19 cellular contexts compared by ENCODE assay signal in the genomic region with DNA sequence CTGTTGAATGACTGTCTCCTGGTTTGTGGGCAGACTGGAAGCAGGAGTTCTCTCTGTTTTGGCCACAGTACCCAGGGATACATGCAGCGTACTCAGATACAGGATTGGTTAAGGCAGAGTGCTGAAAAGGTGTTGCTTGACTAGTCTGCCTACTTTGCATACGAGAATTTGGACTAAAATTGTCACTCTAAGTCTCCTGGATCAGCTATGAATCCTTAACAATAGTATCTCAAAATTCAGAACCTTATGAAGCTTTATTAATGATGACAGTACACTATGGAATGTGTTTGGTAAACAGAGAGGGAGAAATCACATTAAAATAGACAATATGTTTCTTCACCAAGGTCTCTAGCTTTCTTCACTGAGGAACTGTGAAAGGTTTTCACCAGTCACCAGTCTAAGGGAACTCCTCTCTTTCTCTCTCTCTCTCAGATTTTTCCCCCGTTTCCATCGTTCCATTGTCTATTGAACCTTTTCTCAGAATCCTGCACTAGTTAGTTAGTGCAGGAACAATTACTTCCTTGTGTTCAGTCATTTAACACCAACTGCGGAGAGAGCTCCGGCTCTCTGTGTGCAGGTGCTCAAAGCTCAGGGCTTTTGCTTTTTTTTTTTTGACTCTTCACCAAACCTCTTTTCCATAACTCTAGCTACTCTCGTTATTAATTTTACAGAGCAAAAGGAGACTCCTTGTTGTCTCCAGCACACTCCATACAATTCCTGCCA.
DNase-seq lines count a peak whose midpoint lies in the region; ATAC-seq and TF ChIP-seq lines count a peak whose summit lies in the region.
"Had no signal": no experiment of that assay in that cellular context is flagged by ENCODE, and none has a peak within 500 bp of the region (broad histone marks: within the 10 kb centered on the region; RNA-seq: fewer than 3 reads in every experiment).

No MANE protein-coding gene starts in this region.

- H3K9me3 ChIP-seq in PC-3 (ENCODE audit: low read length), result no peaks in the 10 kb centered on the region
- H3K9me3 ChIP-seq in osteoblast (ENCODE audit: low read depth, low read length), result no peaks in the 10 kb centered on the region
- H3K9me3 ChIP-seq: ascending aorta had no signal

- H4K20me1 ChIP-seq in PC-3 (ENCODE audit: low read length), result no peaks in the 10 kb centered on the region
- H4K20me1 ChIP-seq in osteoblast (ENCODE audit: insufficient read depth, low read length), result no peaks in the 10 kb centered on the region

- ATAC-seq in PC-3 (peak; percentile 61), esophagus mucosa (peak; percentile 90), HG02852 (IDR thresholded peaks at IDR 0.05; ENCODE audit: unreplicated experiment) (no peak), GM18861 (IDR thresholded peaks at IDR 0.05; ENCODE audit: unreplicated experiment) (no peak)
- ATAC-seq: T-cell had no signal

- no peaks in the 10 kb centered on the region for H3K36me3 ChIP-seq in PC-3 (ENCODE audit: low read depth, low read length)
- H3K36me3 ChIP-seq in osteoblast (ENCODE audit: insufficient read depth, low read length), result no peaks in the 10 kb centered on the region
- H3K36me3 ChIP-seq: ascending aorta had no signal

- peak overlapping the region; percentile 24 for H3K4me3 ChIP-seq in PC-3 (ENCODE audit: low read length)
- H3K4me3 ChIP-seq in osteoblast (ENCODE audit: insufficient read depth, low read length), result no peak overlapping the region
- H3K4me3 ChIP-seq: ascending aorta, lung had no signal

- H3K27me3 ChIP-seq in PC-3 (ENCODE audit: low read length) (no peaks in the 10 kb centered on the region), osteoblast (ENCODE audit: insufficient read depth, low read length) (no peaks in the 10 kb centered on the region)
- H3K27me3 ChIP-seq: ascending aorta had no signal

- intact Hi-C loops in PC-3 (cut with micrococcal nuclease), result loop anchor here (5.0 kb wide), 1 partner anchor 84 kb away; a partner anchor contains a TSS

- H3K4me1 ChIP-seq in PC-3 (ENCODE audit: insufficient read depth, low read length), result peaks cover 68% of the 10 kb centered on the region
- peaks cover 14% of the 10 kb centered on the region for H3K4me1 ChIP-seq in osteoblast (ENCODE audit: insufficient read depth, low read length)
- H3K4me1 ChIP-seq: ascending aorta had no signal

- H3K79me2 ChIP-seq in PC-3 (ENCODE audit: low read length), result no peaks in the 10 kb centered on the region
- H3K79me2 ChIP-seq in osteoblast (ENCODE audit: insufficient read depth, low read length), result no peaks in the 10 kb centered on the region

- BruUV-seq in PC-3 (replicated peaks; lab: Mats Ljungman, UMichigan), result no TSS peak

- H3K4me2 ChIP-seq in PC-3 (ENCODE audit: low read length) (peak overlapping the region; percentile 71), osteoblast (ENCODE audit: insufficient read depth, low read length) (no peak overlapping the region)
- H3K4me2 ChIP-seq: KMS-11 had no signal

- no peak for TF ChIP-seq CTCF in PC-3 (conservative IDR thresholded peaks at IDR 0.05; ENCODE audit: low read depth, low read length)
- TF ChIP-seq CTCF in osteoblast (IDR thresholded peaks at IDR 0.05; ENCODE audit: extremely low read depth, low read depth, low read length), result no peak

- CTCF ChIA-PET in PC-3 (lab: Charles Lee), result no interaction called here

- no peaks in the 10 kb centered on the region for H3F3A ChIP-seq in PC-3 (ENCODE audit: low read length, unreplicated experiment)

- H3K27ac ChIP-seq in PC-3 (ENCODE audit: low read length) (peak overlapping the region; percentile 45), osteoblast (ENCODE audit: low read depth, low read length) (no peak overlapping the region)
- H3K27ac ChIP-seq: ascending aorta, KMS-11 had no signal

- H2AFZ ChIP-seq in PC-3 (ENCODE audit: low read length), result peak overlapping the region; percentile 0; the same call in 1 of the 2 replicates
- no peak overlapping the region for H2AFZ ChIP-seq in osteoblast (ENCODE audit: low read length)

- POLR2A ChIA-PET in PC-3 (lab: Charles Lee; ENCODE audit: unreplicated experiment), result interaction anchor here (0.6 to 0.7 kb wide), 3 partner anchors 10 to 62 kb away, joined by 3 to 5 read pairs (median 5); no protein-coding TSS in a partner anchor

- DNase-seq in GM03348 (ENCODE audit: low spot score) (peak; percentile 31), PC-3 (peak; percentile 80), osteoblast (ENCODE audit: insufficient read length, low spot score, missing footprints) (peak; percentile 54), NCI-H1694 (lab: John Stamatoyannopoulos, UW) (no peak)
- DNase-seq in activated CD4-positive, alpha-beta T cell treated with anti-CD3 and anti-CD28 coated beads, Interleukin-2, amount 50 U/mL, for 4 hours, result no peak
- DNase-seq: activated gamma-delta T cell treated with Interleukin-2 at 50 U/mL for 16 hours; DMS 273 treated with DMSO at 0.1 percent for 48 hours; NCI-H146; NCI-H446 treated with DMSO at 0.1 percent for 48 hours; nucleus accumbens; small intestine; stimulated activated naive CD4-positive, alpha-beta T cell treated with Interleukin-2 at 50 U/mL for 16 hours; T-cell had no signal

- H3K9me2 ChIP-seq in PC-3 (replicated peaks; ENCODE audit: low read length), result no peaks in the 10 kb centered on the region

- no peak overlapping the region for H3K9ac ChIP-seq in PC-3 (ENCODE audit: low read length)
- H3K9ac ChIP-seq: KMS-11 had no signal

Comparison
In these comparisons a context has a peak if more than half of its experiments do, and no peak if none do; other contexts are left out.
1. DNase-seq: peak in GM03348 (single experiment), PC-3 (single experiment) and osteoblast (single experiment); none in activated CD4-positive, alpha-beta T cell treated with anti-CD3 and anti-CD28 coated beads, Interleukin-2, amount 50 U/mL, for 4 hours (0 of 2) and NCI-H1694 (single experiment).
2. ATAC-seq: peak in PC-3 (single experiment) and esophagus mucosa (single experiment); none in HG02852 (single experiment) and GM18861 (single experiment).